Comparison of ENCODE assay signal across 8 cellular contexts in the genomic region with DNA sequence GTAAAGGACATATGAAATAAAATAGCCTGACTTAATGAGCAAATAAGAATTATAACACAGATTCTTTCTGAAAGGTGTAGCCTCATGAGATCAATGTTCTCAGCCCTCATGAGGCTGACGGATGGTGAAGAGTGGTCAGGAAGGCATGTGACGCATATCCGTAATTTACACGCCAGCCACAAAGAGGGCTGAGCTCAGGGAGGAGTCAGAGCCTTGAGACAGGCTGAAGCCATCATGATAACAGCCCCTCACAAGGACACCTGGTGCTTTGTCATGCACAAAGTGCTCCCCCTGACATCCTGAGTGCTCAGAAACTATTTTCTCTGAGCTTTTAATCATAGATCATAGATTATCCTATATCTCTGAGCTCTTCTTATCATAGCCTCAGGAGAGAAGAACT.
A peak's percentile ranks its signal among the peaks of the same experiment; 100 is the strongest.
DNase-seq lines count a peak whose midpoint lies in the region; ATAC-seq, FAIRE-seq and TF ChIP-seq lines count a peak whose summit lies in the region.

No MANE protein-coding gene starts in this region.

- CTCF ChIA-PET in GM10248 (lab: Yijun Ruan, JAX): interaction anchor here (0.9 to 1.5 kb wide), 4 partner anchors 9 to 257 kb away, joined by 3 to 6 read pairs (median 3); no protein-coding TSS in a partner anchor

- POLR2A ChIA-PET in GM10248 (lab: Yijun Ruan, JAX): no interaction called here

- no peak for ATAC-seq in HG03175 (IDR thresholded peaks at IDR 0.05; ENCODE audit: unreplicated experiment)

- no peak for TF ChIP-seq CTCF in GM10248 (IDR thresholded peaks at IDR 0.05; ENCODE audit: control extremely low read depth, extremely low read depth, low read depth, missing control alignments)

- DNase-seq in GM10248 (ENCODE audit: extremely low spot score): peak; percentile 31
- peak; percentile 53 for DNase-seq in SIG-M5 treated with dmso at 0.1 percent for 504 hours (lab: John Stamatoyannopoulos, UW; ENCODE audit: unreplicated experiment)
- peak; percentile 20 for DNase-seq in activated naive CD4-positive, alpha-beta T cell treated with anti-CD3 and anti-CD28 coated beads, Interleukin-2, amount 50 U/mL, for 16 hours
- DNase-seq in stimulated activated CD4-positive, alpha-beta T cell treated with anti-CD3 and anti-CD28 coated beads, Interleukin-12 subunit alpha, Interleukin-12 subunit beta, amount 100 ng/mL, for 48 hours (ENCODE audit: low read depth in 2 of 3, low spot score in 1 of 3): peak in 2 of 3 donors; percentile 42 to 44
- DNase-seq in kidney tubule cell (ENCODE audit: low spot score): no peak
- no peak for DNase-seq in NCI-H187 (lab: John Stamatoyannopoulos, UW)
- no peak for DNase-seq in HTR-8/SVneo (ENCODE audit: insufficient read length, low spot score)

- no peak for FAIRE-seq in HTR-8/SVneo (lab: Jason Lieb, UNC)

Comparison
In these comparisons a context has a peak if more than half of its experiments do, and no peak if none do; other contexts are left out.
1. DNase-seq: peak in GM10248 (single experiment), SIG-M5 treated with dmso at 0.1 percent for 504 hours (single experiment), activated naive CD4-positive, alpha-beta T cell treated with anti-CD3 and anti-CD28 coated beads, Interleukin-2, amount 50 U/mL, for 16 hours (single experiment) and stimulated activated CD4-positive, alpha-beta T cell treated with anti-CD3 and anti-CD28 coated beads, Interleukin-12 subunit alpha, Interleukin-12 subunit beta, amount 100 ng/mL, for 48 hours (2 of 3); none in kidney tubule cell (single experiment), NCI-H187 (0 of 2) and HTR-8/SVneo (single experiment).